ENCODE assay signal across 8 cellular contexts in the genomic region with DNA sequence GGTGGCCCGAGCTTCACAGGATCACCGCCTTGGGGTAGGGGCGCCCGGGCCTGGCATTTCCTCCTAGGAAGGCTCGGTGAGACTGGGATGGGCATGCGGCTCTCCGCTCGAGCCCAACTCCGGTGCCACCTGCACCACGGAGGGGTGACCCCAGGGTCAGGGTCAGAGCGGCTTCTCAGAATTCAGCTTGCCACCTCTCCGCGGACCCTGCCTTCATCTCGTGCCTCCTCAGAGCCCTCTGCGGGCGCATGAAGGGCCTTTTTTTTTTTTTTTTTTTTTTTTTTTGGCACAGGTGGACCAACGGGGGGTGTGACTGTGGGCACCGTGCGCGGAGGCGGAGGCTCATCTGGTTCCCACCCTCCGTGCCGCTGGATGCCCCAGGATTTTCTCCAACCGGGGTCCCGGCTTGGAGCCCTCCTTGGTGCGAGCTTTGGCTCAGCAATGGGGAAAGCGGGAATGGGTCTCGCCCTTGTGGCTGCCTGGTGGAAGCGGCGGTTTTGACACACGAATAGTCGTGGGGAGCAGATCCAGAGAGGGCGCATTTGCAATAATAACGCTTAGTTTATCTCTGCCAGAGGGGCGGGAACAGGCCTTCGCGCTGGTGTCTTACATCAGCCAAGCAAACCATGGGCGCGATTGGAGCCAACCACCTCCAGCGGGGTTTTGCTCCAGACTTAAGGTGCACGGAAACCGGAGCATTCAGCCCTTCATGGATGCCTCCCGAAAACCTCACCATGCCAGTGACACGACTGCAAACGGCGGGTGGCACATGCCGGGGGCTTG.
DNase-seq lines count a peak whose midpoint lies in the region; ATAC-seq lines count a peak whose summit lies in the region.

No MANE protein-coding gene starts in this region.

- H3K4me1 Mint-ChIP-seq in activated naive CD4-positive, alpha-beta T cell treated with anti-CD3 and anti-CD28 coated beads, Interleukin-2, amount 50 U/mL, for 24 hours, result peaks cover 34% of the 10 kb centered on the region
- peaks cover 29 to 60% of the 10 kb centered on the region in 2 donors for H3K4me1 Mint-ChIP-seq in stimulated activated naive B cell treated with anti-CD40 and anti-IgM and Interleukin-4, amounts not matched to agents 10 μg/mL and 1 μg/mL and 100 μg/mL, for 72 hours

- no peak for ATAC-seq in stimulated activated naive B cell treated with anti-CD40 and anti-IgM and Interleukin-4, amounts not matched to agents 10 μg/mL and 1 μg/mL and 100 μg/mL, for 72 hours (replicated peaks)
- no peak for ATAC-seq in HG02852 (IDR thresholded peaks at IDR 0.05; ENCODE audit: unreplicated experiment)

- no peak for DNase-seq in activated naive CD4-positive, alpha-beta T cell treated with Interleukin-2 at 50 U/mL for 16 hours
- DNase-seq in NCI-H510A treated with DMSO at 0.1 percent for 48 hours (lab: John Stamatoyannopoulos, UW), result peak; percentile 68
- peak in 46 of 61 donors; percentile 29 to 86 (median 58) for DNase-seq in caudate nucleus (lab: John Stamatoyannopoulos, UW)
- DNase-seq in stimulated activated naive B cell treated with anti-CD40 and anti-IgM and Interleukin-4, amounts not matched to agents 10 μg/mL and 1 μg/mL and 100 μg/mL, for 72 hours, result no peak
- no peak for DNase-seq in stimulated activated CD4-positive, alpha-beta T cell treated with anti-CD3 and anti-CD28 coated beads, Interleukin-4, amount 100 ng/mL, for 4 hours

- H3K4me3 Mint-ChIP-seq in activated naive CD4-positive, alpha-beta T cell treated with anti-CD3 and anti-CD28 coated beads, Interleukin-2, amount 50 U/mL, for 24 hours, result no peak overlapping the region
- peak overlapping the region; percentile 46 to 75 for H3K4me3 Mint-ChIP-seq in stimulated activated naive B cell treated with anti-CD40 and anti-IgM and Interleukin-4, amounts not matched to agents 10 μg/mL and 1 μg/mL and 100 μg/mL, for 72 hours

- H3K27me3 ChIP-seq in layer of hippocampus (ENCODE audit: control insufficient read depth, insufficient read depth, low read length), result no peaks in the 10 kb centered on the region

- peak overlapping the region; percentile 35 for H3K27ac Mint-ChIP-seq in activated naive CD4-positive, alpha-beta T cell treated with anti-CD3 and anti-CD28 coated beads, Interleukin-2, amount 50 U/mL, for 24 hours
- H3K27ac Mint-ChIP-seq in stimulated activated naive B cell treated with anti-CD40 and anti-IgM and Interleukin-4, amounts not matched to agents 10 μg/mL and 1 μg/mL and 100 μg/mL, for 72 hours, result peak overlapping the region; percentile 82

- H3K27ac ChIP-seq in caudate nucleus (ENCODE audit: low read depth, low read length), result peak overlapping the region; percentile 99
- peak overlapping the region; percentile 99 for H3K27ac ChIP-seq in layer of hippocampus (ENCODE audit: low read depth, low read length)

- H3K36me3 Mint-ChIP-seq in activated naive CD4-positive, alpha-beta T cell treated with anti-CD3 and anti-CD28 coated beads, Interleukin-2, amount 50 U/mL, for 24 hours, result no peaks in the 10 kb centered on the region
- peaks cover 2 to 7% of the 10 kb centered on the region in 2 donors for H3K36me3 Mint-ChIP-seq in stimulated activated naive B cell treated with anti-CD40 and anti-IgM and Interleukin-4, amounts not matched to agents 10 μg/mL and 1 μg/mL and 100 μg/mL, for 72 hours

- peaks cover 45% of the 10 kb centered on the region for H3K27me3 Mint-ChIP-seq in activated naive CD4-positive, alpha-beta T cell treated with anti-CD3 and anti-CD28 coated beads, Interleukin-2, amount 50 U/mL, for 24 hours
- H3K27me3 Mint-ChIP-seq in stimulated activated naive B cell treated with anti-CD40 and anti-IgM and Interleukin-4, amounts not matched to agents 10 μg/mL and 1 μg/mL and 100 μg/mL, for 72 hours, result peaks cover 65 to 92% of the 10 kb centered on the region in 2 donors

- no peaks in the 10 kb centered on the region for H3K9me3 Mint-ChIP-seq in activated naive CD4-positive, alpha-beta T cell treated with anti-CD3 and anti-CD28 coated beads, Interleukin-2, amount 50 U/mL, for 24 hours
- peaks cover 2 to 4% of the 10 kb centered on the region in 2 donors for H3K9me3 Mint-ChIP-seq in stimulated activated naive B cell treated with anti-CD40 and anti-IgM and Interleukin-4, amounts not matched to agents 10 μg/mL and 1 μg/mL and 100 μg/mL, for 72 hours

Comparison
In these comparisons a context has a peak if more than half of its experiments do, and no peak if none do; other contexts are left out.
1. DNase-seq: peak in NCI-H510A treated with DMSO at 0.1 percent for 48 hours (single experiment) and caudate nucleus (46 of 61); none in activated naive CD4-positive, alpha-beta T cell treated with Interleukin-2 at 50 U/mL for 16 hours (single experiment), stimulated activated naive B cell treated with anti-CD40 and anti-IgM and Interleukin-4, amounts not matched to agents 10 μg/mL and 1 μg/mL and 100 μg/mL, for 72 hours (single experiment) and stimulated activated CD4-positive, alpha-beta T cell treated with anti-CD3 and anti-CD28 coated beads, Interleukin-4, amount 100 ng/mL, for 4 hours (0 of 2).